In genomic region chr5:81093536-81094196, GRCh38 we compare ENCODE assay signal across 21 cellular contexts.
DNase-seq lines count a peak whose midpoint lies in the region; ATAC-seq, FAIRE-seq and TF ChIP-seq lines count a peak whose summit lies in the region.
"Had no signal": no experiment of that assay in that cellular context is flagged by ENCODE, and none has a peak within 500 bp of the region (broad histone marks: within the 10 kb centered on the region; RNA-seq: fewer than 3 reads in every experiment).

No MANE protein-coding gene starts in this region.

- H3K4me3 ChIP-seq in HCT116 (replicated peaks in 1 of 2; ENCODE audit: low read depth in 1 of 2, low read length in 2 of 2) (no peak overlapping the region), K562 (no peak overlapping the region)
- H3K4me3 ChIP-seq: HAP-1 had no signal

- TF ChIP-seq RAD21 in HCT116 (IDR thresholded peaks at IDR 0.05; ENCODE audit: low read depth) (no peak), K562 (CRISPR knock-in tag; conservative IDR thresholded peaks at IDR 0.05 in 1 of 2, IDR thresholded peaks at IDR 0.05 in 1 of 2) (no peak)

- H3K4me3 Mint-ChIP-seq in activated naive CD8-positive, alpha-beta T cell: no peak overlapping the region
- H3K4me3 Mint-ChIP-seq in activated naive CD8-positive, alpha-beta T cell treated with anti-CD3 and anti-CD28 coated beads, Interleukin-2, amount 50 U/mL, for 24 hours: no peak overlapping the region
- H3K4me3 Mint-ChIP-seq: B cell; CD4-positive, alpha-beta memory T cell; HFFc6; IgD-negative memory B cell had no signal

- no peaks in the 10 kb centered on the region for H3K9me3 Mint-ChIP-seq in activated naive CD8-positive, alpha-beta T cell (ENCODE audit: low read depth)
- no peaks in the 10 kb centered on the region for H3K9me3 Mint-ChIP-seq in activated naive CD8-positive, alpha-beta T cell treated with anti-CD3 and anti-CD28 coated beads, Interleukin-2, amount 50 U/mL, for 24 hours
- H3K9me3 Mint-ChIP-seq: CD4-positive, alpha-beta memory T cell; HFFc6; IgD-negative memory B cell had no signal

- H3K27me3 ChIP-seq in HCT116 (ENCODE audit: insufficient read depth, low read length) (no peaks in the 10 kb centered on the region), K562 (ENCODE audit: control insufficient read depth in 2 of 2, insufficient read depth in 2 of 2, low read length in 2 of 2) (peaks cover 0 to 3% of the 10 kb centered on the region in 2 experiments; a peak in 1 of 5 replicates)

- no peak overlapping the region for H3K27ac ChIP-seq in HCT116 (ENCODE audit: low read depth, low read length)
- H3K27ac ChIP-seq in K562 (ENCODE audit: extremely low read depth, low read depth, low read length): no peak overlapping the region

- H3K4me1 Mint-ChIP-seq in activated naive CD8-positive, alpha-beta T cell (ENCODE audit: low read depth): peaks cover 6% of the 10 kb centered on the region
- H3K4me1 Mint-ChIP-seq in activated naive CD8-positive, alpha-beta T cell treated with anti-CD3 and anti-CD28 coated beads, Interleukin-2, amount 50 U/mL, for 24 hours: peaks cover 1% of the 10 kb centered on the region
- H3K4me1 Mint-ChIP-seq: B cell, IgD-negative memory B cell had no signal

- DNase-seq in activated naive CD8-positive, alpha-beta T cell treated with anti-CD3 and anti-CD28 coated beads, Interleukin-2, amount 50 U/mL, for 24 hours: no peak
- DNase-seq in HCT116 (ENCODE audit: low read depth, low spot score) (no peak), NAMALWA (ENCODE audit: low spot score) (peak; percentile 36), K562 (ENCODE audit: extremely low read depth in 1 of 4, low spot score in 3 of 4) (no peak), G401 (ENCODE audit: low spot score) (no peak), UCSD-AML1 (lab: John Stamatoyannopoulos, UW; ENCODE audit: unreplicated experiment) (no peak)
- DNase-seq: C1 segment of cervical spinal cord; CD4-positive, alpha-beta memory T cell; COR-L47; DMS153; DMS79 treated with DMSO at 0.1 percent for 48 hours; EL; GDM1; HFFc6 had no signal

- no peaks in the 10 kb centered on the region for H3K9me2 ChIP-seq in HCT116 (ENCODE audit: insufficient read depth)

- RAD21 ChIA-PET in HCT116 (lab: Charles Lee; ENCODE audit: low non-redundant PET in 1 of 2, low total read pairs in 2 of 2, uncharacterized antibody in 2 of 2, unreplicated experiment in 2 of 2): no interaction called here

- no peaks in the 10 kb centered on the region for H3K9me1 ChIP-seq in K562 (ENCODE audit: control insufficient read depth, insufficient read depth, low read length)

- TF ChIP-seq CTCF in HCT116 (IDR thresholded peaks at IDR 0.05 in 2 of 3, conservative IDR thresholded peaks at IDR 0.05 in 1 of 3; ENCODE audit: borderline replicate concordance in 1 of 3, insufficient read depth in 1 of 3, low read depth in 2 of 3, low read length in 2 of 3): 0 out of 6 replicates have a peak, but pooled peaks of 2 of the 3 experiments have one; percentile 2 to 13
- TF ChIP-seq CTCF in K562 (IDR thresholded peaks at IDR 0.05 in 2 of 3, conservative IDR thresholded peaks at IDR 0.05 in 1 of 3; ENCODE audit: insufficient read depth in 2 of 3, low read depth in 1 of 3, low read length in 3 of 3): no peak

- TF ChIP-seq EP300 in K562 (IDR thresholded peaks at IDR 0.05; ENCODE audit: low read length): no peak

- intact Hi-C loops in HCT116 (cut with micrococcal nuclease) (no loop called here), K562 (cut with micrococcal nuclease) (no loop called here)

- no peak for FAIRE-seq in K562 (lab: Jason Lieb, UNC)
- FAIRE-seq: A204.1, D721Med had no signal

- peaks cover 16% of the 10 kb centered on the region for H3K36me3 Mint-ChIP-seq in activated naive CD8-positive, alpha-beta T cell
- peaks cover 11% of the 10 kb centered on the region for H3K36me3 Mint-ChIP-seq in activated naive CD8-positive, alpha-beta T cell treated with anti-CD3 and anti-CD28 coated beads, Interleukin-2, amount 50 U/mL, for 24 hours (ENCODE audit: low read depth)
- H3K36me3 Mint-ChIP-seq: IgD-negative memory B cell had no signal

- H3K36me3 ChIP-seq in HCT116 (ENCODE audit: control insufficient read depth in 1 of 2, insufficient read depth in 2 of 2, low read length in 2 of 2) (no peaks in the 10 kb centered on the region), K562 (ENCODE audit: control insufficient read depth, insufficient read depth, low read length) (no peaks in the 10 kb centered on the region)
- H3K36me3 ChIP-seq: HAP-1 had no signal

- POLR2A ChIA-PET in HCT116 (lab: Charles Lee) (no interaction called here), K562 (lab: Yijun Ruan, JAX) (interaction anchor here (1.0 kb wide), 1 partner anchor 10 kb away, joined by 3 read pairs; no protein-coding TSS in a partner anchor)

- H4K20me1 ChIP-seq in HCT116 (ENCODE audit: insufficient read depth) (no peaks in the 10 kb centered on the region), K562 (replicated peaks; ENCODE audit: control insufficient read depth, insufficient read depth, low read length) (no peaks in the 10 kb centered on the region)

- in situ Hi-C loops in K562 (cut with MboI): no loop called here
- in situ Hi-C loops in G401 (cut with HindIII; ENCODE audit: low sequenced_read_pairs): no loop called here

- H3K9ac ChIP-seq in HCT116 (ENCODE audit: low read length) (no peak overlapping the region), K562 (ENCODE audit: insufficient read depth in 1 of 2, low read depth in 2 of 2, low read length in 2 of 2) (no peak overlapping the region)

- peak overlapping the region; percentile 11 for H3K27ac Mint-ChIP-seq in activated naive CD8-positive, alpha-beta T cell
- no peak overlapping the region for H3K27ac Mint-ChIP-seq in activated naive CD8-positive, alpha-beta T cell treated with anti-CD3 and anti-CD28 coated beads, Interleukin-2, amount 50 U/mL, for 24 hours
- H3K27ac Mint-ChIP-seq: B cell; CD4-positive, alpha-beta memory T cell; HFFc6; IgD-negative memory B cell had no signal

- BruUV-seq in HCT116 (replicated peaks; lab: Mats Ljungman, UMichigan) (no TSS peak), K562 (replicated peaks; lab: Mats Ljungman, UMichigan) (no TSS peak)

- H3K79me2 ChIP-seq in HCT116 (ENCODE audit: insufficient read depth, low read length) (no peaks in the 10 kb centered on the region), K562 (ENCODE audit: control insufficient read depth, insufficient read depth, low read length) (no peaks in the 10 kb centered on the region)

- CTCF ChIA-PET in HCT116 (lab: Charles Lee) (interaction anchor here (0.9 to 1.0 kb wide), 2 partner anchors 14 to 15 kb away, joined by 3 read pairs; no protein-coding TSS in a partner anchor), K562 (lab: Yijun Ruan, JAX; ENCODE audit: low intra/inter-chr PET ratio) (no interaction called here)

- WGBS in K562 (ENCODE audit: insufficient coverage, low coverage, missing lambda C conversion rate): 0% methylated on average over 2 of the region's 2 CpGs

- no peak for TF ChIP-seq POLR2A in HCT116 (IDR thresholded peaks at IDR 0.05; ENCODE audit: borderline replicate concordance, extremely low read depth, insufficient read depth, insufficient read length)
- no peak for TF ChIP-seq POLR2A in K562 (conservative IDR thresholded peaks at IDR 0.05)

- no peaks in the 10 kb centered on the region for H3K27me3 Mint-ChIP-seq in activated naive CD8-positive, alpha-beta T cell
- H3K27me3 Mint-ChIP-seq in activated naive CD8-positive, alpha-beta T cell treated with anti-CD3 and anti-CD28 coated beads, Interleukin-2, amount 50 U/mL, for 24 hours: no peaks in the 10 kb centered on the region
- H3K27me3 Mint-ChIP-seq: CD4-positive, alpha-beta memory T cell; IgD-negative memory B cell had no signal

- no peak overlapping the region for H2AFZ ChIP-seq in HCT116 (ENCODE audit: low read depth, low read length, poor library complexity, severe bottlenecking)
- H2AFZ ChIP-seq in K562 (ENCODE audit: low read depth, low read length): no peak overlapping the region

- H3K9me3 ChIP-seq in HCT116 (ENCODE audit: control insufficient read depth in 1 of 2, insufficient read depth in 1 of 2, low read depth in 1 of 2, low read length in 2 of 2) (no peaks in the 10 kb centered on the region), K562 (replicated peaks; ENCODE audit: control insufficient read depth, insufficient read depth, low read depth, low read length) (no peaks in the 10 kb centered on the region)
- H3K9me3 ChIP-seq: HAP-1 had no signal

- ATAC-seq in activated naive CD8-positive, alpha-beta T cell treated with anti-CD3 and anti-CD28 coated beads, Interleukin-2, amount 50 U/mL, for 24 hours: no peak
- peak; percentile 54; the same call in 1 of the 2 replicates for ATAC-seq in HCT116
- no peak for ATAC-seq in K562
- ATAC-seq in GM18520 (IDR thresholded peaks at IDR 0.05; ENCODE audit: unreplicated experiment): no peak

- no peak overlapping the region for H3K4me2 ChIP-seq in HCT116 (ENCODE audit: low read length)
- H3K4me2 ChIP-seq in K562 (ENCODE audit: insufficient read depth, low read length): no peak overlapping the region

- no peaks in the 10 kb centered on the region for H3K4me1 ChIP-seq in HCT116 (ENCODE audit: control insufficient read depth in 1 of 2, insufficient read depth in 2 of 2, low read length in 2 of 2)
- H3K4me1 ChIP-seq in K562 (replicated peaks in 1 of 2; ENCODE audit: control insufficient read depth in 2 of 2, insufficient read depth in 2 of 2, low read length in 2 of 2): no peaks in the 10 kb centered on the region
- H3K4me1 ChIP-seq: HAP-1 had no signal

TF ChIP-seq in HCT116, 20 proteins besides CTCF, POLR2A, EP300 and RAD21:
- TF ChIP-seq YY1 (IDR thresholded peaks at IDR 0.05; ENCODE audit: extremely low read depth, insufficient replicate concordance, low read depth, low read length) (no peak), ELF1 (IDR thresholded peaks at IDR 0.05; ENCODE audit: borderline replicate concordance, low read depth) (0 out of 2 replicates have a peak, but pooled peaks have one; percentile 21)
TF ChIP-seq in HCT116: peak in this region for 1.

TF ChIP-seq in K562, 482 proteins besides CTCF, POLR2A, EP300 and RAD21 (continues in another document):
- TF ChIP-seq, protein P1, sequence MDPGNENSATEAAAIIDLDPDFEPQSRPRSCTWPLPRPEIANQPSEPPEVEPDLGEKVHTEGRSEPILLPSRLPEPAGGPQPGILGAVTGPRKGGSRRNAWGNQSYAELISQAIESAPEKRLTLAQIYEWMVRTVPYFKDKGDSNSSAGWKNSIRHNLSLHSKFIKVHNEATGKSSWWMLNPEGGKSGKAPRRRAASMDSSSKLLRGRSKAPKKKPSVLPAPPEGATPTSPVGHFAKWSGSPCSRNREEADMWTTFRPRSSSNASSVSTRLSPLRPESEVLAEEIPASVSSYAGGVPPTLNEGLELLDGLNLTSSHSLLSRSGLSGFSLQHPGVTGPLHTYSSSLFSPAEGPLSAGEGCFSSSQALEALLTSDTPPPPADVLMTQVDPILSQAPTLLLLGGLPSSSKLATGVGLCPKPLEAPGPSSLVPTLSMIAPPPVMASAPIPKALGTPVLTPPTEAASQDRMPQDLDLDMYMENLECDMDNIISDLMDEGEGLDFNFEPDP (CRISPR knock-in tag; IDR thresholded peaks at IDR 0.05): no peak

Comparison
In these comparisons a context has a peak if more than half of its experiments do, and no peak if none do; other contexts are left out.
1. CTCF ChIP-seq: peak in HCT116 (2 of 3); none in K562 (0 of 3).